Comparison of ENCODE assay signal across 23 cellular contexts in the genomic region with DNA sequence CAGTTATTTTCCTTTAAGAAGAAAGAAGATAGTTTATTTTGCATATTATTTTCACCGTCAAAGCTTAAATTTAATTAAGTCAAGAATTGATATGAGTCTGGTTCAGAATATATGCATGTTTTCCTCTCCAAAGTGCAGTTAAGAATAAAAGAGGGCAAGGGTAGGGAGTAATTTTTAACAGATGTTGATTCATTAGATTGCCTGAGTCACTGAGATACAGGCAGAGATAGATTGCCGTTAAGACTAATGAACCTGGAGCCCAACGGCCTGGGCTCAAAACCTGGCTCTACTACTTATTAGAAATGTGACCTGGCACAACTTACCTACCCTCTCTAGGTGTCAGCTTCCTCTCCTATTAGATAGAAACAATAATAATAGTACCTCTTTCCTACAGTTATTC.
"Had no signal": no experiment of that assay in that cellular context is flagged by ENCODE, and none has a peak within 500 bp of the region (broad histone marks: within the 10 kb centered on the region; RNA-seq: fewer than 3 reads in every experiment).

No MANE protein-coding gene starts in this region.

- DNase-seq: activated CD4-positive, alpha-beta T cell treated with anti-CD3 and anti-CD28 coated beads for 48 hours; activated CD4-positive, CD25-positive, alpha-beta regulatory T cell; activated CD8-positive, alpha-beta T cell treated with anti-CD3 and anti-CD28 coated beads for 36 hours; activated naive CD4-positive, alpha-beta T cell; activated naive CD8-positive, alpha-beta T cell treated with anti-CD3 and anti-CD28 coated beads for 36 hours; activated T-cell treated with anti-CD3 and anti-CD28 coated beads, Interleukin-2, amount 50 U/mL, for 1 hour; aorta; colonic mucosa; endodermal cell; left cardiac atrium; mesenchymal stem cell; naive thymus-derived CD4-positive, alpha-beta T cell; ovary; psoas muscle; right lobe of liver; small intestine; stimulated activated CD4-positive, alpha-beta T cell treated with anti-CD3 and anti-CD28 coated beads, Interleukin-15, amount 100 ng/mL, for 24 hours; stimulated activated CD4-positive, alpha-beta T cell treated with anti-CD3 and anti-CD28 coated beads, Interleukin-2, amount 100 ng/mL, for 48 hours; T-helper 9 cell; trophoblast cell had no signal

- H3K36me3 ChIP-seq: colonic mucosa, ovary, right lobe of liver, suprapubic skin had no signal

- ATAC-seq: activated CD8-positive, alpha-beta T cell treated with anti-CD3 and anti-CD28 coated beads for 36 hours; activated T-helper 17 cell treated with anti-CD3 and anti-CD28 coated beads, Interleukin-2, amount 50 U/mL, for 72 hours; left cardiac atrium; naive thymus-derived CD4-positive, alpha-beta T cell; psoas muscle; right lobe of liver had no signal

- H3K9me3 ChIP-seq: colonic mucosa, ovary, psoas muscle, right lobe of liver, suprapubic skin had no signal

- H3K27ac ChIP-seq: colonic mucosa, epithelial cell of prostate, ovary, psoas muscle, right lobe of liver, suprapubic skin had no signal

- H3K4me3 ChIP-seq: colonic mucosa, ovary, psoas muscle, right lobe of liver, suprapubic skin had no signal
